ENCODE assay signal across 12 cellular contexts in the genomic region with DNA sequence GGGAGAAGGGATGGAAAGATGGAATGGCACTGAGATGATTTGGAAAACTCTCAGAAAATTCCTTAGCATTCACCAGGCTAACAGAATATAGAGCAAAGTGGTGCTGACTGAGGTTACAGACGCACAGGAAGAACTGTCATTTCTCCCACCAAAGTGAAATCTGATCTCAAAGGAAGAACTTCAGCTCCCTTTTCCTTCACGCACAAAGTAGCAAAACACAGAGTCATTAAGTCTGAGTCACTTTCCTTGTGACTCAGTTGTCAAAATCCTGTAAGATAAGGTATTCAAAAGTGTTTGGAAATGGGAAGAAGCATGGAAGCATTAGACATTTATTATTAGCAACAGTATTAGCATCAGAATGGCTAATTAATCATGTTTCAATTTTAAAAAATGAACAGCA. TPM values are rescaled to one million over a fixed set of nuclear protein-coding genes. Genes with fewer than 3 reads are reported as not detected.
A peak's percentile ranks its signal among the peaks of the same experiment; 100 is the strongest.
DNase-seq lines count a peak whose midpoint lies in the region; ATAC-seq, FAIRE-seq and TF ChIP-seq lines count a peak whose summit lies in the region.
"Had no signal": no experiment of that assay in that cellular context is flagged by ENCODE, and none has a peak within 500 bp of the region (broad histone marks: within the 10 kb centered on the region; RNA-seq: fewer than 3 reads in every experiment).

No MANE protein-coding gene starts in this region.

- H3K9ac ChIP-seq in astrocyte (ENCODE audit: low read length): peak overlapping the region; percentile 60

- TF ChIP-seq CTCF in heart right ventricle (IDR thresholded peaks at IDR 0.05): no peak
- no peak for TF ChIP-seq CTCF in astrocyte (IDR thresholded peaks at IDR 0.05; ENCODE audit: insufficient read depth, low read depth, low read length)
- no peak for TF ChIP-seq CTCF in vagina (IDR thresholded peaks at IDR 0.05)

- no peak overlapping the region for H2AFZ ChIP-seq in astrocyte (ENCODE audit: low read depth, low read length)

- H4K20me1 ChIP-seq in astrocyte (ENCODE audit: insufficient read depth, low read length): no peaks in the 10 kb centered on the region

- no peaks in the 10 kb centered on the region for H3K27me3 Mint-ChIP-seq in astrocyte (ENCODE audit: low read depth, unreplicated experiment)

- H3K4me3 ChIP-seq in heart right ventricle (no peak overlapping the region), astrocyte (ENCODE audit: insufficient read depth, low read depth, low read length) (peak overlapping the region; percentile 0), vagina (no peak overlapping the region)
- H3K4me3 ChIP-seq: lung, thyroid gland had no signal

- intact Hi-C loops in heart right ventricle (cut with DNase I): no loop called here
- intact Hi-C loops in Right ventricle myocardium inferior (cut with DNase I): no loop called here
- intact Hi-C loops in vagina (cut with DNase I): no loop called here

- peaks cover 2% of the 10 kb centered on the region for H3K9me3 Mint-ChIP-seq in astrocyte (ENCODE audit: unreplicated experiment)

- H3K27ac Mint-ChIP-seq in astrocyte (ENCODE audit: unreplicated experiment): peak overlapping the region; percentile 70

- WGBS in heart right ventricle, 2 donors: 37 to 40% methylated on average over 2 of the region's 2 CpGs

- H3K4me1 ChIP-seq in heart right ventricle (peaks cover 0 to 75% (median 53%) of the 10 kb centered on the region in 9 donors), astrocyte (ENCODE audit: insufficient read depth, low read length) (peaks cover 27% of the 10 kb centered on the region), vagina (peaks cover 20% of the 10 kb centered on the region)

- H3K36me3 Mint-ChIP-seq in astrocyte (ENCODE audit: low read depth, unreplicated experiment): no peaks in the 10 kb centered on the region

- H3K9me3 ChIP-seq in heart right ventricle (no peaks in the 10 kb centered on the region), astrocyte (ENCODE audit: insufficient read depth, low read depth, low read length) (no peaks in the 10 kb centered on the region), vagina (no peaks in the 10 kb centered on the region)
- H3K9me3 ChIP-seq: thyroid gland had no signal

- DNase-seq in heart right ventricle: peak in 1 of 2 donors; percentile 10
- no peak for DNase-seq in Right ventricle myocardium inferior (ENCODE audit: missing footprints)
- DNase-seq in astrocyte (ENCODE audit: low read depth): peak; percentile 96
- peak; percentile 96 for DNase-seq in iris pigment epithelial cell (ENCODE audit: low read depth)
- no peak for DNase-seq in vagina (ENCODE audit: extremely low spot score in 2 of 2)
- no peak for DNase-seq in activated T-cell treated with anti-CD3 and anti-CD28 coated beads, Interleukin-2, amount 50 U/mL, for 48 hours
- DNase-seq in NCI-H82 (lab: John Stamatoyannopoulos, UW): no peak
- no peak for DNase-seq in central memory CD4-positive, alpha-beta T cell
- DNase-seq: AML-193, thyroid gland had no signal

- peak overlapping the region; percentile 47 for H3K4me3 Mint-ChIP-seq in astrocyte (ENCODE audit: unreplicated experiment)

- H3K79me2 ChIP-seq in astrocyte (ENCODE audit: insufficient read depth, low read length): peaks cover 69% of the 10 kb centered on the region

- H3K4me1 Mint-ChIP-seq in astrocyte (ENCODE audit: low read depth, unreplicated experiment): peaks cover 42% of the 10 kb centered on the region

- H3K27me3 ChIP-seq in heart right ventricle: no peaks in the 10 kb centered on the region
- H3K27me3 ChIP-seq in astrocyte (ENCODE audit: insufficient read depth, low read length): no peaks in the 10 kb centered on the region
- no peaks in the 10 kb centered on the region for H3K27me3 ChIP-seq in vagina
- H3K27me3 ChIP-seq: thyroid gland had no signal

- TF ChIP-seq POLR2A in vagina (IDR thresholded peaks at IDR 0.05): no peak

- peak overlapping the region; percentile 79 for H3K4me2 ChIP-seq in astrocyte (ENCODE audit: low read length)

- peak; percentile 99 for FAIRE-seq in astrocyte (lab: Jason Lieb, UNC)
- FAIRE-seq: GM12892 had no signal

- H3K27ac ChIP-seq in heart right ventricle (peak overlapping the region in 6 of 10 donors; percentile 11 to 54 (median 40)), astrocyte (ENCODE audit: low read depth, low read length) (peak overlapping the region; percentile 72), vagina (peak overlapping the region; percentile 39)
- H3K27ac ChIP-seq: thyroid gland had no signal

- ATAC-seq in heart right ventricle: peak in 6 of 8 donors; percentile 56 to 91 (median 76)
- no peak for ATAC-seq in Right ventricle myocardium inferior

- H3K36me3 ChIP-seq in heart right ventricle (no peaks in the 10 kb centered on the region), astrocyte (ENCODE audit: insufficient read depth, low read length) (no peaks in the 10 kb centered on the region), vagina (no peaks in the 10 kb centered on the region)
- H3K36me3 ChIP-seq: thyroid gland had no signal

RNA-seq across cellular contexts. Expression of a gene that starts 11.7 kb away (rescaled TPM):
- total RNA-seq in heart right ventricle: 100 to 1,000 TPM in 2 of 10 donors, 10 to 100 TPM in 8; 59.0 to 100 (median 84.1) TPM
- 10 to 100 TPM; 28.0 to 32.6 TPM for polyA plus RNA-seq in heart right ventricle
- 62.6 TPM for total RNA-seq in Right ventricle myocardium inferior
- 27.2 and 31.0 TPM in 2 replicates for total RNA-seq in astrocyte
- total RNA-seq in vagina: 38.8 TPM

Comparison
In these comparisons a context has a peak if more than half of its experiments do, and no peak if none do; other contexts are left out.
1. DNase-seq: peak in astrocyte (single experiment) and iris pigment epithelial cell (single experiment); none in Right ventricle myocardium inferior (single experiment), vagina (0 of 2), activated T-cell treated with anti-CD3 and anti-CD28 coated beads, Interleukin-2, amount 50 U/mL, for 48 hours (0 of 2), NCI-H82 (single experiment) and central memory CD4-positive, alpha-beta T cell (single experiment).
2. Peak in every context shown above with its lines, with median percentiles within 50 percentile points of each other: H3K27ac ChIP-seq.